ENCODE assay signal across 17 cellular contexts in the genomic region with DNA sequence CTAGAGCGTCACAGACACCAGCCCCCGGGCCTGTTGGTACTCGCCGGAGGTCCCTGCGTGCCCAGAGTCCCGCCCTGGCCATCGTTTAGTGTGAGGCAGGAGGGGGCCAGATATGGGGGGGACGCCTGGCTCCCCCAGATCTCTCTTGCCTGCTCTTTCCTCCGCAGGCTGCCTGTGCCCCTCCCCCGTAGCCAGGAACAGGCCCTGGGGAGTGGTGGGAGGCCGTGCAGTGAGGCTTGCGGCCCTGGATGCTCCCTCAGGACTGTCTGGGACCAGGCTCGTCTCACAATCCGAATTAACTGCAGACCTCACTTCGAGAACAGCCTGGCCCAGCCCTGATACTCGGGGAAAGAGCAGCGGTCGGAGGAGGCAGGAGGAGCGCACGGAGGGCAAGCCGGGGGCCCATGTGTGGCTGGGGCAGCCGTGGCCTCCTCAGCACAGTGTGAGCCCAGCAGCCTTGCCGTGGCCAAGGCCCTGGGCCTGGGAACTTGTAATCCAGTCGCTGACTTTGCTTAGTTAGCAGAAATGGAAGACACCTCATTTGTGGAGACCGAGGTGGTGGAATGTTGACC. TPM values are rescaled to one million over a fixed set of nuclear protein-coding genes. Genes with fewer than 3 reads are reported as not detected.
"Had no signal": no experiment of that assay in that cellular context is flagged by ENCODE, and none has a peak within 500 bp of the region (broad histone marks: within the 10 kb centered on the region; RNA-seq: fewer than 3 reads in every experiment).

No MANE protein-coding gene starts in this region.

- H3K27ac ChIP-seq: esophagus muscularis mucosa, sigmoid colon, thyroid gland, uterus had no signal

- H3K4me3 ChIP-seq: esophagus muscularis mucosa, sigmoid colon, thyroid gland, uterus had no signal

- ATAC-seq: activated naive CD4-positive, alpha-beta T cell treated with anti-CD3 and anti-CD28 coated beads, Interleukin-2, amount 50 U/mL, for 72 hours; activated T-cell treated with anti-CD3 and anti-CD28 coated beads, Interleukin-2, amount 50 U/mL, for 72 hours; natural killer cell treated with Interleukin-12 subunit alpha and Interleukin-12 subunit beta and Interleukin-15 and Interleukin-18, amount 100 ng/mL, for 72 hours had no signal

- H3K9me3 ChIP-seq: esophagus muscularis mucosa, sigmoid colon, thyroid gland, uterus had no signal

- H3K36me3 ChIP-seq: esophagus muscularis mucosa, sigmoid colon, thyroid gland, uterus had no signal

- FAIRE-seq: colon had no signal

- H3K27me3 ChIP-seq: esophagus muscularis mucosa, sigmoid colon, thyroid gland, uterus had no signal

- DNase-seq: activated CD4-positive, alpha-beta T cell treated with anti-CD3 and anti-CD28 coated beads, Interleukin-2, amount 10 ng/mL, durations not matched to agents 7 days and 5 days; activated CD4-positive, CD25-positive, alpha-beta regulatory T cell; activated CD8-positive, alpha-beta memory T cell treated with anti-CD3 and anti-CD28 coated beads, Interleukin-2, amount 50 U/mL, for 48 hours; activated gamma-delta T cell; activated T-cell treated with anti-CD3 and anti-CD28 coated beads, Interleukin-2, amount 50 U/mL, for 72 hours; sigmoid colon; stimulated activated CD4-positive, alpha-beta T cell treated with anti-CD3 and anti-CD28 coated beads, Interleukin-1b, Interleukin-23, amount 100 ng/mL, for 48 hours; SW 1271; thyroid gland; uterus had no signal

RNA-seq across cellular contexts. Expression of a gene that starts 28.7 kb away (rescaled TPM):
- total RNA-seq: activated CD4-positive, alpha-beta T cell treated with anti-CD3 and anti-CD28 coated beads, Interleukin-2, amount 10 ng/mL, durations not matched to agents 7 days and 5 days; activated naive CD4-positive, alpha-beta T cell treated with anti-CD3 and anti-CD28 coated beads, Interleukin-2, amount 50 U/mL, for 72 hours; glomerular endothelial cell; natural killer cell treated with Interleukin-12 subunit alpha and Interleukin-12 subunit beta and Interleukin-15 and Interleukin-18, amount 100 ng/mL, for 72 hours; progenitor cell of endocrine pancreas; T-helper 2 cell treated with Interferon-gamma antibody and Interleukin-4, amounts not matched to agents 100 ng/mL and 5 ng/mL, for 36 hours had no signal

RNA-seq across cellular contexts. Expression of a gene that starts 52.8 kb away (rescaled TPM):
- total RNA-seq: activated CD4-positive, alpha-beta T cell treated with anti-CD3 and anti-CD28 coated beads, Interleukin-2, amount 10 ng/mL, durations not matched to agents 7 days and 5 days; activated naive CD4-positive, alpha-beta T cell treated with anti-CD3 and anti-CD28 coated beads, Interleukin-2, amount 50 U/mL, for 72 hours; glomerular endothelial cell; natural killer cell treated with Interleukin-12 subunit alpha and Interleukin-12 subunit beta and Interleukin-15 and Interleukin-18, amount 100 ng/mL, for 72 hours; progenitor cell of endocrine pancreas; T-helper 2 cell treated with Interferon-gamma antibody and Interleukin-4, amounts not matched to agents 100 ng/mL and 5 ng/mL, for 36 hours; thyroid gland had no signal
